8 cellular contexts compared by ENCODE assay signal in the genomic region with DNA sequence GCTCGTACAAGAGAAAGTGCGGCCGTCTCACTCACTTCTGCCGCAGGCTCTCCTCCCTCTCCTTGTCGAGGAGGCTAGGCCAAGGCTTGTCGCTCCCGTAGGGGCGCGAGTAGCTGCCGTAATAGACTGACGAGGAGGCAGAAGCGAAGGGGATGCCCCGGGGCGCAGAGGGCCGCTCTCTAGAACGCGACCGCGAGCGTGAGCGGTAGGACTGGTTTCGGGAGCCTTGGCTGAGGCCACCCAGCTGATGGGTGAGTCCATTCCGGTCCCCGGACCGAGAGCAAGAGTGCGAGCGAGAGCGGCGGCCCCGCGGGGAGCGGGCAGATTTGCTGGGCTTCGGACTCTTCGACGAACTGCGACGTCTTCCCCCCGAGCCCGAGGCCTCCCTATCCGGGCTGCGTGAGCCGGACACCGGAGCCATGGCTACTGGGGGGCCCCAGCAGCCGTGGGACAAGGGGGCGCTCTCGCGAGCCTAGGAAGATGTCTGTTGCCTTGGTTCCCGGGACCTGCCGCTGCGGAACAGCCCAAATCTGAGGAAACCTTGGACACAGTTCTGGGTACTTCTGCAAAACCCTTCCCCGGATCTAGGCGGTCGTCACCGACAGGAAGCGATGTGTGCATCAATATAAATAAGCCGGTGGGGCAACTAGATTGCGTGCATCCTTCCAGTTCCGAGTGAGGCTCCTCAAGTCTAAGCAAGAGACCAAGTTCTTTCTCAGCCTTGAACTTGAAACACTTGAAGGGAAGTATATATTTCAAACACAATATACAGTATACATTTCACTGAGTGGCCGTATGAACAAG. TPM values are rescaled to one million over a fixed set of nuclear protein-coding genes. Genes with fewer than 3 reads are reported as not detected.
DNase-seq lines count a peak whose midpoint lies in the region; ATAC-seq and TF ChIP-seq lines count a peak whose summit lies in the region.

TSS of gene NKAP (minus strand) at position 567 of the 804 bp plus-strand sequence. CDS start at position 421, 146 bp downstream.

- no peaks in the 10 kb centered on the region for H3K27me3 ChIP-seq in layer of hippocampus (ENCODE audit: control insufficient read depth, insufficient read depth, low read length)

- POLR2A ChIA-PET in activated CD4-positive, alpha-beta T cell treated with anti-CD3 and anti-CD28 coated beads, Interleukin-2, amount 10 ng/mL, durations not matched to agents 7 days and 5 days (lab: Charles Lee), result no interaction called here

- no peaks in the 10 kb centered on the region for H3K9me3 Mint-ChIP-seq in activated CD4-positive, alpha-beta T cell treated with anti-CD3 and anti-CD28 coated beads, Interleukin-2, amount 10 ng/mL, durations not matched to agents 7 days and 5 days

- ATAC-seq in GM19328 (IDR thresholded peaks at IDR 0.05; ENCODE audit: unreplicated experiment), result peak; percentile 63
- peak; percentile 83 for ATAC-seq in HG03469 (IDR thresholded peaks at IDR 0.05; ENCODE audit: unreplicated experiment)

- H3K36me3 Mint-ChIP-seq in activated CD4-positive, alpha-beta T cell treated with anti-CD3 and anti-CD28 coated beads, Interleukin-2, amount 10 ng/mL, durations not matched to agents 7 days and 5 days (ENCODE audit: low read depth), result peaks cover 2% of the 10 kb centered on the region

- peak within 1 kb of the TSS; percentile 92 for H3K4me3 Mint-ChIP-seq in activated CD4-positive, alpha-beta T cell treated with anti-CD3 and anti-CD28 coated beads, Interleukin-2, amount 10 ng/mL, durations not matched to agents 7 days and 5 days

- CTCF ChIA-PET in activated CD4-positive, alpha-beta T cell treated with anti-CD3 and anti-CD28 coated beads, Interleukin-2, amount 10 ng/mL, durations not matched to agents 7 days and 5 days (lab: Charles Lee), result interaction anchor here (0.6 to 1.5 kb wide), 2 partner anchors 14 to 16 kb away, joined by 3 read pairs; no protein-coding TSS in a partner anchor

- peak within 1 kb of the TSS; percentile 94 for H3K27ac Mint-ChIP-seq in activated CD4-positive, alpha-beta T cell treated with anti-CD3 and anti-CD28 coated beads, Interleukin-2, amount 10 ng/mL, durations not matched to agents 7 days and 5 days

- peaks cover 3% of the 10 kb centered on the region for H3K27me3 Mint-ChIP-seq in activated CD4-positive, alpha-beta T cell treated with anti-CD3 and anti-CD28 coated beads, Interleukin-2, amount 10 ng/mL, durations not matched to agents 7 days and 5 days

- peak within 1 kb of the TSS; percentile 90 for H3K4me3 ChIP-seq in coronary artery

- peaks cover 22% of the 10 kb centered on the region for H3K4me1 Mint-ChIP-seq in activated CD4-positive, alpha-beta T cell treated with anti-CD3 and anti-CD28 coated beads, Interleukin-2, amount 10 ng/mL, durations not matched to agents 7 days and 5 days

- TF ChIP-seq CTCF in coronary artery (IDR thresholded peaks at IDR 0.05), result no peak

- H3K27ac ChIP-seq in coronary artery, result peak within 1 kb of the TSS; percentile 68 to 93
- H3K27ac ChIP-seq in layer of hippocampus (ENCODE audit: low read depth, low read length), result peak within 1 kb of the TSS; percentile 73

- DNase-seq in C1 segment of cervical spinal cord (lab: John Stamatoyannopoulos, UW), result peak; percentile 1 to 83 (median 66)
- DNase-seq in NCI-H524 treated with DMSO at 0.1 percent for 48 hours (lab: John Stamatoyannopoulos, UW), result peak; percentile 82
- peak; percentile 79 for DNase-seq in activated CD4-positive, alpha-beta T cell treated with anti-CD3 and anti-CD28 coated beads, Interleukin-2, amount 10 ng/mL, durations not matched to agents 7 days and 5 days
- DNase-seq in coronary artery (ENCODE audit: low spot score), result peak; percentile 87
- peak; percentile 47 to 73 for DNase-seq in stimulated activated CD4-positive, alpha-beta T cell treated with anti-CD3 and anti-CD28 coated beads, Interleukin-1b, Interleukin-23, amount 100 ng/mL, for 4 hours (ENCODE audit: low read depth in 2 of 2)

RNA-seq across cellular contexts. Expression of gene NKAP, which starts in this region (rescaled TPM):
- total RNA-seq in activated CD4-positive, alpha-beta T cell treated with anti-CD3 and anti-CD28 coated beads, Interleukin-2, amount 10 ng/mL, durations not matched to agents 7 days and 5 days, result 1 to 10 TPM; 7.3 to 8.4 TPM

Comparison
In these comparisons a context has a peak if more than half of its experiments do, and no peak if none do; other contexts are left out.
1. Peak in every context shown above with its lines: DNase-seq, ATAC-seq, H3K4me3 ChIP-seq and H3K27ac ChIP-seq.